ENCODE assay signal across 9 cellular contexts in genomic region chr2:44904578-44904977, GRCh38. TPM values are rescaled to one million over a fixed set of nuclear protein-coding genes. Genes with fewer than 3 reads are reported as not detected.
"Had no signal": no experiment of that assay in that cellular context is flagged by ENCODE, and none has a peak within 500 bp of the region (broad histone marks: within the 10 kb centered on the region; RNA-seq: fewer than 3 reads in every experiment).

No MANE protein-coding gene starts in this region.

- H3K4me2 ChIP-seq: KMS-11 had no signal

- H3K9me3 Mint-ChIP-seq: H9 had no signal

- FAIRE-seq: HTR-8/SVneo had no signal

- H3K27ac ChIP-seq: KMS-11 had no signal

- H3K36me3 Mint-ChIP-seq: IgD-negative memory B cell had no signal

- DNase-seq: GOT3, H9, HCEC 1CT, KBM-7 had no signal

- H3K4me3 Mint-ChIP-seq: H9, IgD-negative memory B cell had no signal

- H3K9ac ChIP-seq: KMS-11 had no signal

RNA-seq across cellular contexts. Expression of gene SIX3, which starts 36.9 kb away (rescaled TPM):
- total RNA-seq: H4, HT-29 had no signal
- polyA plus RNA-seq: IgD-negative memory B cell had no signal
